ENCODE assay signal across 10 cellular contexts in genomic region chr2:27766287-27766661, GRCh38. TPM values are rescaled to one million over a fixed set of nuclear protein-coding genes. Genes with fewer than 3 reads are reported as not detected.
DNase-seq lines count a peak whose midpoint lies in the region; ATAC-seq, FAIRE-seq and TF ChIP-seq lines count a peak whose summit lies in the region.
"Had no signal": no experiment of that assay in that cellular context is flagged by ENCODE, and none has a peak within 500 bp of the region (broad histone marks: within the 10 kb centered on the region; RNA-seq: fewer than 3 reads in every experiment).

No MANE protein-coding gene starts in this region.

- peaks cover 22% of the 10 kb centered on the region for H3K4me1 Mint-ChIP-seq in MCF 10A (ENCODE audit: insufficient read depth, unreplicated experiment)

- in situ Hi-C loops in K562 (cut with MboI), result no loop called here

- no peak overlapping the region for H3K27ac Mint-ChIP-seq in MCF 10A (ENCODE audit: low read depth, unreplicated experiment)

- no peak for ATAC-seq in K562
- ATAC-seq in mucosa of descending colon, result peak; percentile 53
- no peak for ATAC-seq in thoracic aorta (ENCODE audit: insufficient number of reproducible peaks, low FRiP score, low read depth)

- H4K20me1 ChIP-seq in K562 (replicated peaks; ENCODE audit: control insufficient read depth, insufficient read depth, low read length), result no peaks in the 10 kb centered on the region

- 71% methylated on average over 2 of the region's 2 CpGs for WGBS in K562 (ENCODE audit: insufficient coverage, low coverage, missing lambda C conversion rate)

- no peak for TF ChIP-seq EP300 in K562 (IDR thresholded peaks at IDR 0.05; ENCODE audit: low read length)

- H3K9me3 Mint-ChIP-seq in MCF 10A (ENCODE audit: unreplicated experiment), result no peaks in the 10 kb centered on the region

- intact Hi-C loops in breast epithelium (cut with DNase I; ENCODE audit: low total_unique reads), result no loop called here
- intact Hi-C loops in MCF 10A (cut with micrococcal nuclease), result no loop called here
- intact Hi-C loops in K562 (cut with micrococcal nuclease), result no loop called here
- intact Hi-C loops in mucosa of descending colon (cut with DNase I, micrococcal nuclease), result no loop called here

- TF ChIP-seq POLR2A in breast epithelium (IDR thresholded peaks at IDR 0.05), result no peak
- no peak for TF ChIP-seq POLR2A in K562 (conservative IDR thresholded peaks at IDR 0.05)

- peak overlapping the region in 2 of 3 donors; percentile 41 to 53 for H3K4me3 ChIP-seq in breast epithelium
- no peak overlapping the region for H3K4me3 ChIP-seq in K562
- H3K4me3 ChIP-seq in mucosa of descending colon, result no peak overlapping the region
- H3K4me3 ChIP-seq in thoracic aorta, result peak overlapping the region; percentile 63
- H3K4me3 ChIP-seq in BE2C (ENCODE audit: low read depth, low read length), result no peak overlapping the region

- H3K36me3 ChIP-seq in breast epithelium (no peaks in the 10 kb centered on the region), K562 (ENCODE audit: control insufficient read depth, insufficient read depth, low read length) (no peaks in the 10 kb centered on the region), mucosa of descending colon (ENCODE audit: low read depth) (no peaks in the 10 kb centered on the region), thoracic aorta (no peaks in the 10 kb centered on the region), BE2C (no peaks in the 10 kb centered on the region)
- H3K36me3 ChIP-seq: brain microvascular endothelial cell had no signal

- CTCF ChIA-PET in MCF 10A (lab: Yijun Ruan, JAX), result no interaction called here
- CTCF ChIA-PET in K562 (lab: Yijun Ruan, JAX; ENCODE audit: low intra/inter-chr PET ratio), result no interaction called here

- H3K27ac ChIP-seq in breast epithelium, result peak overlapping the region in 1 of 2 donors; percentile 56
- no peak overlapping the region for H3K27ac ChIP-seq in K562 (ENCODE audit: extremely low read depth, low read depth, low read length)
- H3K27ac ChIP-seq in thoracic aorta, result peak overlapping the region in 1 of 2 donors; percentile 15
- H3K27ac ChIP-seq: brain microvascular endothelial cell had no signal

- peaks cover 8% of the 10 kb centered on the region for H3K36me3 Mint-ChIP-seq in MCF 10A (ENCODE audit: insufficient read depth, unreplicated experiment)

- H3K79me2 ChIP-seq in K562 (ENCODE audit: control insufficient read depth, insufficient read depth, low read length), result no peaks in the 10 kb centered on the region

- H3K9ac ChIP-seq in K562 (ENCODE audit: insufficient read depth in 1 of 2, low read depth in 2 of 2, low read length in 2 of 2), result no peak overlapping the region; a peak in 1 of 4 replicates

- H2AFZ ChIP-seq in K562 (ENCODE audit: low read depth, low read length), result peak overlapping the region; percentile 99

- H3K4me3 Mint-ChIP-seq in MCF 10A (ENCODE audit: unreplicated experiment), result no peak overlapping the region

- no peaks in the 10 kb centered on the region for H3K9me1 ChIP-seq in K562 (ENCODE audit: control insufficient read depth, insufficient read depth, low read length)

- no peaks in the 10 kb centered on the region for H3K27me3 Mint-ChIP-seq in MCF 10A (ENCODE audit: insufficient read depth, unreplicated experiment)

- POLR2A ChIA-PET in MCF 10A (lab: Yijun Ruan, JAX), result no interaction called here
- POLR2A ChIA-PET in K562 (lab: Yijun Ruan, JAX), result interaction anchor here (0.6 kb wide), 1 partner anchor 181 kb away, joined by 3 read pairs; no protein-coding TSS in a partner anchor

- no peak for DNase-seq in breast epithelium (ENCODE audit: low spot score in 2 of 2)
- no peak for DNase-seq in MCF 10A (ENCODE audit: unreplicated experiment)
- DNase-seq in K562 (ENCODE audit: extremely low read depth in 1 of 4, low spot score in 3 of 4), result no peak
- DNase-seq in mucosa of descending colon, result no peak
- DNase-seq in thoracic aorta (ENCODE audit: low spot score), result no peak
- DNase-seq in NCI-H2196 (lab: John Stamatoyannopoulos, UW; ENCODE audit: unreplicated experiment), result no peak
- no peak for DNase-seq in BE2C
- DNase-seq in DMS79 treated with DMSO at 0.1 percent for 48 hours (lab: John Stamatoyannopoulos, UW), result no peak
- DNase-seq: brain microvascular endothelial cell, NCI-H510A treated with DMSO at 0.1 percent for 48 hours had no signal

- H3K4me1 ChIP-seq in breast epithelium, result no peaks in the 10 kb centered on the region
- H3K4me1 ChIP-seq in K562 (replicated peaks in 1 of 2; ENCODE audit: control insufficient read depth in 2 of 2, insufficient read depth in 2 of 2, low read length in 2 of 2), result peaks cover 9 to 11% of the 10 kb centered on the region in 2 experiments; a peak in 4 of 5 replicates
- H3K4me1 ChIP-seq in mucosa of descending colon (ENCODE audit: low read depth), result no peaks in the 10 kb centered on the region
- H3K4me1 ChIP-seq in thoracic aorta (ENCODE audit: control insufficient read depth in 1 of 2, low read depth in 2 of 2), result peaks cover 0 to 12% of the 10 kb centered on the region in 2 donors
- H3K4me1 ChIP-seq in BE2C, result no peaks in the 10 kb centered on the region

- no peak for FAIRE-seq in K562 (lab: Jason Lieb, UNC)

- BruUV-seq in MCF 10A (replicated peaks; lab: Mats Ljungman, UMichigan) (no TSS peak), K562 (replicated peaks; lab: Mats Ljungman, UMichigan) (no TSS peak)

- TF ChIP-seq RAD21 in K562 (CRISPR knock-in tag; conservative IDR thresholded peaks at IDR 0.05 in 1 of 2, IDR thresholded peaks at IDR 0.05 in 1 of 2), result no peak

- H3K4me2 ChIP-seq in K562 (ENCODE audit: insufficient read depth, low read length), result peak overlapping the region; percentile 77

- H3K27me3 ChIP-seq in breast epithelium (no peaks in the 10 kb centered on the region), K562 (ENCODE audit: control insufficient read depth in 2 of 2, insufficient read depth in 2 of 2, low read length in 2 of 2) (peaks cover 0 to 10% of the 10 kb centered on the region in 2 experiments; a peak in 2 of 5 replicates), thoracic aorta (replicated peaks; ENCODE audit: insufficient read depth) (no peaks in the 10 kb centered on the region), BE2C (no peaks in the 10 kb centered on the region)
- H3K27me3 ChIP-seq: brain microvascular endothelial cell had no signal

- TF ChIP-seq CTCF in breast epithelium (IDR thresholded peaks at IDR 0.05) (no peak), MCF 10A (IDR thresholded peaks at IDR 0.05; ENCODE audit: unreplicated experiment) (no peak), K562 (IDR thresholded peaks at IDR 0.05 in 2 of 3, conservative IDR thresholded peaks at IDR 0.05 in 1 of 3; ENCODE audit: insufficient read depth in 2 of 3, low read depth in 1 of 3, low read length in 3 of 3) (no peak), mucosa of descending colon (IDR thresholded peaks at IDR 0.05) (no peak), thoracic aorta (IDR thresholded peaks at IDR 0.05) (no peak), BE2C (IDR thresholded peaks at IDR 0.05; ENCODE audit: low read depth, low read length) (no peak)

- H3K9me3 ChIP-seq in breast epithelium, result no peaks in the 10 kb centered on the region
- no peaks in the 10 kb centered on the region for H3K9me3 ChIP-seq in K562 (replicated peaks; ENCODE audit: control insufficient read depth, insufficient read depth, low read depth, low read length)
- H3K9me3 ChIP-seq in mucosa of descending colon, result no peaks in the 10 kb centered on the region
- H3K9me3 ChIP-seq in thoracic aorta, result no peaks in the 10 kb centered on the region
- no peaks in the 10 kb centered on the region for H3K9me3 ChIP-seq in BE2C

TF ChIP-seq in K562, 482 proteins besides CTCF, POLR2A, EP300 and RAD21:
- TF ChIP-seq CTBP1 (IDR thresholded peaks at IDR 0.05; ENCODE audit: borderline replicate concordance), result 0 out of 2 replicates have a peak, but pooled peaks have one; percentile 4
- no peak for TF ChIP-seq SOX6 (IDR thresholded peaks at IDR 0.05)
- TF ChIP-seq FOXK2 (conservative IDR thresholded peaks at IDR 0.05 in 1 of 2, IDR thresholded peaks at IDR 0.05 in 1 of 2; ENCODE audit: low read depth in 2 of 2), result 0 out of 4 replicates have a peak, but pooled peaks of 1 of the 2 experiments have one; percentile 16
- peak; percentile 78 for TF ChIP-seq SPI1 (IDR thresholded peaks at IDR 0.05; ENCODE audit: borderline replicate concordance, low read depth, low read length)
TF ChIP-seq in K562: peak in this region for 3.

RNA-seq across cellular contexts. Expression of gene MRPL33, which starts 5.2 kb away (rescaled TPM):
- 10 to 100 TPM; 88.2 to 93.3 (median 89.7) TPM for total RNA-seq in breast epithelium
- total RNA-seq in MCF 10A (2022), result 204 and 233 TPM in 2 replicates
- 4.3 and 21.6 TPM in 2 replicates for total RNA-seq in K562 (2011; cell fraction: chromatin; rRNA removed; ENCODE audit: low replicate concordance)
- total RNA-seq in K562 (2011; cell fraction: nucleolus; rRNA removed), result 5.8 and 10.7 TPM in 2 replicates
- 21.6 and 30.1 TPM in 2 replicates for total RNA-seq in K562 (2011; cell fraction: nucleoplasm; rRNA removed)
- 106 and 141 TPM in 2 replicates for total RNA-seq in K562 (2014; rRNA removed)
- 250 and 311 TPM in 2 replicates for total RNA-seq in K562 (2014; rRNA removed; fragmentation: Illumina TruSeq; extraction: Trizol)
- 198 and 226 TPM in 2 replicates for total RNA-seq in K562 (2015; rRNA removed; fragmentation: Illumina TruSeq; extraction: Trizol)
- 59.6 and 68.3 TPM in 2 replicates for total RNA-seq in K562 (2021)
- polyA plus RNA-seq in K562 (2011; rRNA removed), result 49.0 and 79.0 TPM in 2 replicates
- polyA plus RNA-seq in K562 (2011; cell fraction: cytosol; rRNA removed), result 7.8 and 22.0 TPM in 2 replicates
- polyA plus RNA-seq in K562 (2011; cell fraction: nucleus; rRNA removed), result 15.4 and 20.4 TPM in 2 replicates
- polyA plus RNA-seq in K562 (2012), result 59.8 and 170 TPM in 2 replicates
- 152 and 173 TPM in 2 replicates for polyA plus RNA-seq in K562 (2014; fragmentation: Illumina TruSeq; extraction: Trizol)
- polyA plus RNA-seq in K562 (2014; fragmentation: Nextera tagmentation; extraction: Ambion mirVana), result 100 to 1,000 TPM; 313 to 338 TPM
- polyA plus RNA-seq in K562 (2014; rRNA removed), result 200 and 228 TPM in 2 replicates
- 15.1 and 16.1 TPM in 2 replicates for polyA minus RNA-seq in K562 (2011; rRNA and poly(A)+ RNA removed)
- polyA minus RNA-seq in K562 (2011; cell fraction: cytosol; rRNA and poly(A)+ RNA removed), result 8.4 and 8.6 TPM in 2 replicates
- 10.0 and 21.0 TPM in 2 replicates for polyA minus RNA-seq in K562 (2011; cell fraction: nucleus; rRNA and poly(A)+ RNA removed)
- 10 to 100 TPM; 43.4 to 88.2 (median 53.8) TPM for total RNA-seq in mucosa of descending colon
- total RNA-seq in thoracic aorta, result 100 to 1,000 TPM in 1 of 2 donors, 10 to 100 TPM in 1; 99.5 to 118 TPM
- polyA plus RNA-seq in BE2C (2012; ENCODE audit: insufficient read depth, insufficient read length, low read depth), result 153 TPM

Comparison
In these comparisons a context has a peak if more than half of its experiments do, and no peak if none do; other contexts are left out.
1. H3K4me3 ChIP-seq: peak in breast epithelium (2 of 3) and thoracic aorta (single experiment); none in K562 (single experiment), mucosa of descending colon (single experiment) and BE2C (single experiment).